1 cellular context compared by ENCODE assay signal in the genomic region with DNA sequence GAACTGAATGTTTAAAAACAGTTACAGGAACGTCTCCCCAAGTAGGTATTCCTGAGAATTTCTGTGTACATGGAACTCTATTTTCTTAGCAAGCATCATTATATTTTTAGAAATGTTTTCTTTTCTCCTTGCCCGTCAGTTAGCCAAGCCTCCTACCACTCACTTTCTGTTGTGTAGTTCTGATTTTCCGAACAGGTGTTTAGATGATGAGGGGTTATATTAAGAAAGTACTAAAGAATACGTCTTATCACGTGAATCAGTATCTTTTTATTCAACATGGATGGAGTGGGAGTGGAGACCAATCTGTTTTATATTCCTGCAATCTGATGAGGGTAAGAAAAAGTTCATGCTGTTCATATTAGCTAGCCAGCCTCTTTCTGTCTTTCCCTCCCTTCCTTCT.
TF ChIP-seq lines count a peak whose summit lies in the region.

No MANE protein-coding gene starts in this region.

TF ChIP-seq in WTC11, 78 proteins besides CTCF, POLR2A, EP300 and RAD21 (continued from another document):
- TF ChIP-seq TCF7 (CRISPR knock-in tag; IDR thresholded peaks at IDR 0.05; ENCODE audit: low read depth) = no peak
- TF ChIP-seq, protein P1, sequence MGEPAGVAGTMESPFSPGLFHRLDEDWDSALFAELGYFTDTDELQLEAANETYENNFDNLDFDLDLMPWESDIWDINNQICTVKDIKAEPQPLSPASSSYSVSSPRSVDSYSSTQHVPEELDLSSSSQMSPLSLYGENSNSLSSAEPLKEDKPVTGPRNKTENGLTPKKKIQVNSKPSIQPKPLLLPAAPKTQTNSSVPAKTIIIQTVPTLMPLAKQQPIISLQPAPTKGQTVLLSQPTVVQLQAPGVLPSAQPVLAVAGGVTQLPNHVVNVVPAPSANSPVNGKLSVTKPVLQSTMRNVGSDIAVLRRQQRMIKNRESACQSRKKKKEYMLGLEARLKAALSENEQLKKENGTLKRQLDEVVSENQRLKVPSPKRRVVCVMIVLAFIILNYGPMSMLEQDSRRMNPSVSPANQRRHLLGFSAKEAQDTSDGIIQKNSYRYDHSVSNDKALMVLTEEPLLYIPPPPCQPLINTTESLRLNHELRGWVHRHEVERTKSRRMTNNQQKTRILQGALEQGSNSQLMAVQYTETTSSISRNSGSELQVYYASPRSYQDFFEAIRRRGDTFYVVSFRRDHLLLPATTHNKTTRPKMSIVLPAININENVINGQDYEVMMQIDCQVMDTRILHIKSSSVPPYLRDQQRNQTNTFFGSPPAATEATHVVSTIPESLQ (CRISPR knock-in tag; IDR thresholded peaks at IDR 0.05) = no peak
